1 cellular context compared by ENCODE assay signal in the genomic region with DNA sequence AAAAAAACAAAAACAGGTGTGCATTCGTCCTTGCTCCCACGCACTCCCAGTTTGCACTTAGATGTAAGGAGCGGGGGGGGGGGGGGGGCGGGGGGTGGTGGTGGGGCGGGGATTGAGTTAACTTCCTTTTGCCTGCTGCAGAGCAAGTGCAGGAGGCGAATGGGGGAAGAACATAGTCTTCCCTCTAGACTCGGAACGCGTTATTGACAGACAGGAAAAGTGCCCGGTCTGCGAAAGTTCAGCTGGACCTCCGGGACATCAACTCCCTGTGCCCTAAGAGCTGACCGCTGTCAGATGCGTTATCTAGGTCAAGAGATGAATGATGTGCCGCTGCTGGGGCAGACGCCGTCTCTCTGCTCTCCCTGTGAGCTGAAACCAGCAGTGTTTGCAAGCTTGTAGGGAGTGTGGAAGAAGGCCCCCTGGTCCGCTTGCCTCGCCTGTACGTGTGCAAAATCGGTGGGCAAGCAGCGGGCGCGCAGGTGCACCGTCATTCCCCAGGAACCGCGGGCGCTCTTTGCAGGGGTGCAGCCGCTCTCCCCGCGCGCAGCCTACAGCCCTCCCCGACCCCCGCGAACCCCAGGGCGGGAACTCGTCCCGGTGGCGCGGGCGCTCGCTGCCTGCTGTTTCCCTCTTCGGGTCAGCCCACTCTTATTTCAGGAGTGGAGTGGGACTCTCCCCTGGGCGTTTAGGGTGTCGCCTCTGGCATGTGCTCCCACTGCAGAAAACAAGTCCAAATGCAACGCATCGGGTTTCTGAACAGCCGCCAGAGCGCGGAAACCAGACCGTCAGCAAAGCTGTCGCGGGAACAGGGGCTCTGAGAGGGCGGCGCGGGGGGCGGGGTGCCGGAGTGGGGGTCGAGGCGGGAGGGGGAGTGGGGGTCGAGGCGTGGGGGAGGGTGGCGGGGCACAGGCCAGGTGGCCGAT.
TF ChIP-seq lines count a peak whose summit lies in the region.

No MANE protein-coding gene starts in this region.

TF ChIP-seq in K562, 482 proteins besides CTCF, POLR2A, EP300 and RAD21 (continued from another document):
- TF ChIP-seq, protein P1, sequence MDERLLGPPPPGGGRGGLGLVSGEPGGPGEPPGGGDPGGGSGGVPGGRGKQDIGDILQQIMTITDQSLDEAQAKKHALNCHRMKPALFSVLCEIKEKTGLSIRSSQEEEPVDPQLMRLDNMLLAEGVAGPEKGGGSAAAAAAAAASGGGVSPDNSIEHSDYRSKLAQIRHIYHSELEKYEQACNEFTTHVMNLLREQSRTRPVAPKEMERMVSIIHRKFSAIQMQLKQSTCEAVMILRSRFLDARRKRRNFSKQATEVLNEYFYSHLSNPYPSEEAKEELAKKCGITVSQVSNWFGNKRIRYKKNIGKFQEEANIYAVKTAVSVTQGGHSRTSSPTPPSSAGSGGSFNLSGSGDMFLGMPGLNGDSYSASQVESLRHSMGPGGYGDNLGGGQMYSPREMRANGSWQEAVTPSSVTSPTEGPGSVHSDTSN (CRISPR knock-in tag; IDR thresholded peaks at IDR 0.05; ENCODE audit: low read depth), result no peak
- TF ChIP-seq, protein P1 (tag; conservative IDR thresholded peaks at IDR 0.05; ENCODE audit: low read depth), result peak; percentile 72
- TF ChIP-seq TSC22D4 (tag; IDR thresholded peaks at IDR 0.05) (no peak), MTF1 (CRISPR knock-in tag; IDR thresholded peaks at IDR 0.05; ENCODE audit: borderline replicate concordance) (no peak), VEZF1 (CRISPR knock-in tag; IDR thresholded peaks at IDR 0.05) (peak; percentile 66), ARHGAP35 (IDR thresholded peaks at IDR 0.05; ENCODE audit: partially characterized antibody) (no peak), FOXK2 (conservative IDR thresholded peaks at IDR 0.05 in 1 of 2, IDR thresholded peaks at IDR 0.05 in 1 of 2; ENCODE audit: low read depth in 2 of 2) (no peak), SAP30 (IDR thresholded peaks at IDR 0.05; ENCODE audit: borderline replicate concordance, insufficient read depth, low read depth, low read length, poor library complexity, severe bottlenecking) (peak; percentile 27), RCOR1 (IDR thresholded peaks at IDR 0.05; ENCODE audit: borderline replicate concordance in 1 of 2, low read depth in 2 of 2, low read length in 2 of 2) (0 out of 4 replicates have a peak, but pooled peaks of 1 of the 2 experiments have one; percentile 30), PKNOX1 (IDR thresholded peaks at IDR 0.05) (peak; percentile 68)
- TF ChIP-seq, protein P2, sequence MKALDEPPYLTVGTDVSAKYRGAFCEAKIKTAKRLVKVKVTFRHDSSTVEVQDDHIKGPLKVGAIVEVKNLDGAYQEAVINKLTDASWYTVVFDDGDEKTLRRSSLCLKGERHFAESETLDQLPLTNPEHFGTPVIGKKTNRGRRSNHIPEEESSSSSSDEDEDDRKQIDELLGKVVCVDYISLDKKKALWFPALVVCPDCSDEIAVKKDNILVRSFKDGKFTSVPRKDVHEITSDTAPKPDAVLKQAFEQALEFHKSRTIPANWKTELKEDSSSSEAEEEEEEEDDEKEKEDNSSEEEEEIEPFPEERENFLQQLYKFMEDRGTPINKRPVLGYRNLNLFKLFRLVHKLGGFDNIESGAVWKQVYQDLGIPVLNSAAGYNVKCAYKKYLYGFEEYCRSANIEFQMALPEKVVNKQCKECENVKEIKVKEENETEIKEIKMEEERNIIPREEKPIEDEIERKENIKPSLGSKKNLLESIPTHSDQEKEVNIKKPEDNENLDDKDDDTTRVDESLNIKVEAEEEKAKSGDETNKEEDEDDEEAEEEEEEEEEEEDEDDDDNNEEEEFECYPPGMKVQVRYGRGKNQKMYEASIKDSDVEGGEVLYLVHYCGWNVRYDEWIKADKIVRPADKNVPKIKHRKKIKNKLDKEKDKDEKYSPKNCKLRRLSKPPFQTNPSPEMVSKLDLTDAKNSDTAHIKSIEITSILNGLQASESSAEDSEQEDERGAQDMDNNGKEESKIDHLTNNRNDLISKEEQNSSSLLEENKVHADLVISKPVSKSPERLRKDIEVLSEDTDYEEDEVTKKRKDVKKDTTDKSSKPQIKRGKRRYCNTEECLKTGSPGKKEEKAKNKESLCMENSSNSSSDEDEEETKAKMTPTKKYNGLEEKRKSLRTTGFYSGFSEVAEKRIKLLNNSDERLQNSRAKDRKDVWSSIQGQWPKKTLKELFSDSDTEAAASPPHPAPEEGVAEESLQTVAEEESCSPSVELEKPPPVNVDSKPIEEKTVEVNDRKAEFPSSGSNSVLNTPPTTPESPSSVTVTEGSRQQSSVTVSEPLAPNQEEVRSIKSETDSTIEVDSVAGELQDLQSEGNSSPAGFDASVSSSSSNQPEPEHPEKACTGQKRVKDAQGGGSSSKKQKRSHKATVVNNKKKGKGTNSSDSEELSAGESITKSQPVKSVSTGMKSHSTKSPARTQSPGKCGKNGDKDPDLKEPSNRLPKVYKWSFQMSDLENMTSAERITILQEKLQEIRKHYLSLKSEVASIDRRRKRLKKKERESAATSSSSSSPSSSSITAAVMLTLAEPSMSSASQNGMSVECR (CRISPR knock-in tag; IDR thresholded peaks at IDR 0.05), result 0 out of 2 replicates have a peak, but pooled peaks have one; percentile 26
TF ChIP-seq in K562: peak in this region for 8.
